ENCODE assay signal across 1 cellular context in the genomic region with DNA sequence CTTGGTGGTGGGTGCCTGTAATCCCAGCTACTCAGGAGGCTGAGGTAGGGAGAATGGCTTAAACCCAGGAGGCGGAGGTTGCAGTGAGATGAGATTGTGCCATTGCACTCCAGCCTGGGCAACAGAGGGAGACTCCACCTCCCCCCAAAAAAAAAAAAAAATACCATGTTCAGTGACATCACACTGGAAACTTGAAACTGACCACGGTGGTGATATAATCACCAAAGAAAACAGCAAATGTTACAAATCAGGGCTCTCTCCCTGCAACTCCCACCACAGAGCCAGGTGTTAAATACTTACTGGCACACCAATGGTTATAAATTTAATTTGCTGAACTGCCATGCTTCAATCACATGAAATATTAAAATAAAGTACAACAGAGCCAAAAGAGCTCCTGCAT.
TF ChIP-seq lines count a peak whose summit lies in the region.

No MANE protein-coding gene starts in this region.

TF ChIP-seq in HEK293, 187 proteins besides CTCF, POLR2A, EP300 and RAD21 (continued from another document and continues in another):
- TF ChIP-seq ZSCAN5A (tag by site-specific recombination; IDR thresholded peaks at IDR 0.05) (no peak), ZNF148 (tag by site-specific recombination; IDR thresholded peaks at IDR 0.05; ENCODE audit: borderline replicate concordance) (no peak), ZNF843 (tag by site-specific recombination; IDR thresholded peaks at IDR 0.05) (peak; percentile 97), SP3 (tag by site-specific recombination; IDR thresholded peaks at IDR 0.05) (peak; percentile 65), ZNF654 (tag by site-specific recombination; IDR thresholded peaks at IDR 0.05; ENCODE audit: low read depth) (no peak), ZNF184 (tag by site-specific recombination; IDR thresholded peaks at IDR 0.05) (peak; percentile 65; the same call in 1 of the 2 replicates), ZBTB10 (tag by site-specific recombination; IDR thresholded peaks at IDR 0.05) (no peak; the same call in 1 of the 2 replicates), ZNF202 (tag by site-specific recombination; IDR thresholded peaks at IDR 0.05; ENCODE audit: borderline replicate concordance) (no peak), ZNF121 (tag by site-specific recombination; IDR thresholded peaks at IDR 0.05) (peak; percentile 73; the same call in 1 of the 2 replicates), GLIS1 (tag by site-specific recombination; IDR thresholded peaks at IDR 0.05) (peak; percentile 73), MEIS1 (CRISPR knock-in tag; IDR thresholded peaks at IDR 0.05; ENCODE audit: borderline replicate concordance) (no peak), ZSCAN30 (tag by site-specific recombination; IDR thresholded peaks at IDR 0.05) (peak; percentile 61; the same call in 1 of the 2 replicates), ZNF561 (tag by site-specific recombination; IDR thresholded peaks at IDR 0.05; ENCODE audit: borderline replicate concordance) (peak; percentile 85), ZNF394 (tag by site-specific recombination; IDR thresholded peaks at IDR 0.05; ENCODE audit: borderline replicate concordance) (peak; percentile 60), ZNF335 (tag by site-specific recombination; conservative IDR thresholded peaks at IDR 0.05) (no peak; the same call in 1 of the 2 replicates), OSR2 (tag by site-specific recombination; IDR thresholded peaks at IDR 0.05) (peak; percentile 89), ZFP37 (tag by site-specific recombination; IDR thresholded peaks at IDR 0.05) (0 out of 2 replicates have a peak, but pooled peaks have one; percentile 56), ZNF529 (tag by site-specific recombination; IDR thresholded peaks at IDR 0.05; ENCODE audit: insufficient replicate concordance) (no peak), ZNF664 (tag by site-specific recombination; IDR thresholded peaks at IDR 0.05) (peak; percentile 24; the same call in 1 of the 2 replicates), ZNF354C (tag by site-specific recombination; IDR thresholded peaks at IDR 0.05; ENCODE audit: borderline replicate concordance, low read depth) (no peak), PRDM1 (tag by site-specific recombination; IDR thresholded peaks at IDR 0.05) (no peak), ZNF701 (tag by site-specific recombination; IDR thresholded peaks at IDR 0.05) (no peak), SP7 (tag by site-specific recombination; IDR thresholded peaks at IDR 0.05) (peak; percentile 95), MZF1 (tag by site-specific recombination; IDR thresholded peaks at IDR 0.05; ENCODE audit: borderline replicate concordance) (no peak), KLF16 (tag by site-specific recombination; IDR thresholded peaks at IDR 0.05) (peak; percentile 82), ZNF544 (tag by site-specific recombination; IDR thresholded peaks at IDR 0.05) (no peak), ZNF341 (tag by site-specific recombination; IDR thresholded peaks at IDR 0.05; ENCODE audit: low read depth) (no peak), KLF9 (tag by site-specific recombination; IDR thresholded peaks at IDR 0.05; ENCODE audit: low read depth) (no peak), ZBTB26 (tag by site-specific recombination; optimal IDR thresholded peaks at IDR 0.05) (no peak)
- TF ChIP-seq, protein P1, sequence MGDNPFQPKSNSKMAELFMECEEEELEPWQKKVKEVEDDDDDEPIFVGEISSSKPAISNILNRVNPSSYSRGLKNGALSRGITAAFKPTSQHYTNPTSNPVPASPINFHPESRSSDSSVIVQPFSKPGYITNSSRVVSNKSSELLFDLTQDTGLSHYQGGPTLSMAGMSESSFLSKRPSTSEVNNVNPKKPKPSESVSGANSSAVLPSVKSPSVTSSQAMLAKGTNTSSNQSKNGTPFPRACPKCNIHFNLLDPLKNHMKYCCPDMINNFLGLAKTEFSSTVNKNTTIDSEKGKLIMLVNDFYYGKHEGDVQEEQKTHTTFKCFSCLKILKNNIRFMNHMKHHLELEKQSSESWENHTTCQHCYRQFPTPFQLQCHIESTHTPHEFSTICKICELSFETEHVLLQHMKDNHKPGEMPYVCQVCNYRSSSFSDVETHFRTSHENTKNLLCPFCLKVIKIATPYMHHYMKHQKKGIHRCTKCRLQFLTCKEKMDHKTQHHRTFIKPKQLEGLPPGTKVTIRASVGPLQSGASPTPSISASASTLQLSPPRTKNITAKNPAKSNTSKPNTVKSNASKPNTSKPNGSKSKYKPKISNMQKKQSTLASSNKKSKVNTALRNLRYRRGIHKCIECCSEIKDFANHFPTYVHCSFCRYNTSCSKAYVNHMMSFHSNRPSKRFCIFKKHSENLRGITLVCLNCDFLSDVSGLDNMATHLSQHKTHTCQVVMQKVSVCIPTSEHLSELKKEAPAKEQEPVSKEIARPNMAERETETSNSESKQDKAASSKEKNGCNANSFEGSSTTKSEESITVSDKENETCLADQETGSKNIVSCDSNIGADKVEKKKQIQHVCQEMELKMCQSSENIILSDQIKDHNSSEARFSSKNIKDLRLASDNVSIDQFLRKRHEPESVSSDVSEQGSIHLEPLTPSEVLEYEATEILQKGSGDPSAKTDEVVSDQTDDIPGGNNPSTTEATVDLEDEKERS (tag by site-specific recombination; IDR thresholded peaks at IDR 0.05): no peak
- TF ChIP-seq, protein P2, sequence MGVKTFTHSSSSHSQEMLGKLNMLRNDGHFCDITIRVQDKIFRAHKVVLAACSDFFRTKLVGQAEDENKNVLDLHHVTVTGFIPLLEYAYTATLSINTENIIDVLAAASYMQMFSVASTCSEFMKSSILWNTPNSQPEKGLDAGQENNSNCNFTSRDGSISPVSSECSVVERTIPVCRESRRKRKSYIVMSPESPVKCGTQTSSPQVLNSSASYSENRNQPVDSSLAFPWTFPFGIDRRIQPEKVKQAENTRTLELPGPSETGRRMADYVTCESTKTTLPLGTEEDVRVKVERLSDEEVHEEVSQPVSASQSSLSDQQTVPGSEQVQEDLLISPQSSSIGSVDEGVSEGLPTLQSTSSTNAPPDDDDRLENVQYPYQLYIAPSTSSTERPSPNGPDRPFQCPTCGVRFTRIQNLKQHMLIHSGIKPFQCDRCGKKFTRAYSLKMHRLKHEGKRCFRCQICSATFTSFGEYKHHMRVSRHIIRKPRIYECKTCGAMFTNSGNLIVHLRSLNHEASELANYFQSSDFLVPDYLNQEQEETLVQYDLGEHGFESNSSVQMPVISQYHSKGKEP (tag by site-specific recombination; IDR thresholded peaks at IDR 0.05): peak; percentile 72
- TF ChIP-seq, protein P3, sequence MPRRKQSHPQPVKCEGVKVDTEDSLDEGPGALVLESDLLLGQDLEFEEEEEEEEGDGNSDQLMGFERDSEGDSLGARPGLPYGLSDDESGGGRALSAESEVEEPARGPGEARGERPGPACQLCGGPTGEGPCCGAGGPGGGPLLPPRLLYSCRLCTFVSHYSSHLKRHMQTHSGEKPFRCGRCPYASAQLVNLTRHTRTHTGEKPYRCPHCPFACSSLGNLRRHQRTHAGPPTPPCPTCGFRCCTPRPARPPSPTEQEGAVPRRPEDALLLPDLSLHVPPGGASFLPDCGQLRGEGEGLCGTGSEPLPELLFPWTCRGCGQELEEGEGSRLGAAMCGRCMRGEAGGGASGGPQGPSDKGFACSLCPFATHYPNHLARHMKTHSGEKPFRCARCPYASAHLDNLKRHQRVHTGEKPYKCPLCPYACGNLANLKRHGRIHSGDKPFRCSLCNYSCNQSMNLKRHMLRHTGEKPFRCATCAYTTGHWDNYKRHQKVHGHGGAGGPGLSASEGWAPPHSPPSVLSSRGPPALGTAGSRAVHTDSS (tag by site-specific recombination; IDR thresholded peaks at IDR 0.05): no peak
- TF ChIP-seq, protein P4, sequence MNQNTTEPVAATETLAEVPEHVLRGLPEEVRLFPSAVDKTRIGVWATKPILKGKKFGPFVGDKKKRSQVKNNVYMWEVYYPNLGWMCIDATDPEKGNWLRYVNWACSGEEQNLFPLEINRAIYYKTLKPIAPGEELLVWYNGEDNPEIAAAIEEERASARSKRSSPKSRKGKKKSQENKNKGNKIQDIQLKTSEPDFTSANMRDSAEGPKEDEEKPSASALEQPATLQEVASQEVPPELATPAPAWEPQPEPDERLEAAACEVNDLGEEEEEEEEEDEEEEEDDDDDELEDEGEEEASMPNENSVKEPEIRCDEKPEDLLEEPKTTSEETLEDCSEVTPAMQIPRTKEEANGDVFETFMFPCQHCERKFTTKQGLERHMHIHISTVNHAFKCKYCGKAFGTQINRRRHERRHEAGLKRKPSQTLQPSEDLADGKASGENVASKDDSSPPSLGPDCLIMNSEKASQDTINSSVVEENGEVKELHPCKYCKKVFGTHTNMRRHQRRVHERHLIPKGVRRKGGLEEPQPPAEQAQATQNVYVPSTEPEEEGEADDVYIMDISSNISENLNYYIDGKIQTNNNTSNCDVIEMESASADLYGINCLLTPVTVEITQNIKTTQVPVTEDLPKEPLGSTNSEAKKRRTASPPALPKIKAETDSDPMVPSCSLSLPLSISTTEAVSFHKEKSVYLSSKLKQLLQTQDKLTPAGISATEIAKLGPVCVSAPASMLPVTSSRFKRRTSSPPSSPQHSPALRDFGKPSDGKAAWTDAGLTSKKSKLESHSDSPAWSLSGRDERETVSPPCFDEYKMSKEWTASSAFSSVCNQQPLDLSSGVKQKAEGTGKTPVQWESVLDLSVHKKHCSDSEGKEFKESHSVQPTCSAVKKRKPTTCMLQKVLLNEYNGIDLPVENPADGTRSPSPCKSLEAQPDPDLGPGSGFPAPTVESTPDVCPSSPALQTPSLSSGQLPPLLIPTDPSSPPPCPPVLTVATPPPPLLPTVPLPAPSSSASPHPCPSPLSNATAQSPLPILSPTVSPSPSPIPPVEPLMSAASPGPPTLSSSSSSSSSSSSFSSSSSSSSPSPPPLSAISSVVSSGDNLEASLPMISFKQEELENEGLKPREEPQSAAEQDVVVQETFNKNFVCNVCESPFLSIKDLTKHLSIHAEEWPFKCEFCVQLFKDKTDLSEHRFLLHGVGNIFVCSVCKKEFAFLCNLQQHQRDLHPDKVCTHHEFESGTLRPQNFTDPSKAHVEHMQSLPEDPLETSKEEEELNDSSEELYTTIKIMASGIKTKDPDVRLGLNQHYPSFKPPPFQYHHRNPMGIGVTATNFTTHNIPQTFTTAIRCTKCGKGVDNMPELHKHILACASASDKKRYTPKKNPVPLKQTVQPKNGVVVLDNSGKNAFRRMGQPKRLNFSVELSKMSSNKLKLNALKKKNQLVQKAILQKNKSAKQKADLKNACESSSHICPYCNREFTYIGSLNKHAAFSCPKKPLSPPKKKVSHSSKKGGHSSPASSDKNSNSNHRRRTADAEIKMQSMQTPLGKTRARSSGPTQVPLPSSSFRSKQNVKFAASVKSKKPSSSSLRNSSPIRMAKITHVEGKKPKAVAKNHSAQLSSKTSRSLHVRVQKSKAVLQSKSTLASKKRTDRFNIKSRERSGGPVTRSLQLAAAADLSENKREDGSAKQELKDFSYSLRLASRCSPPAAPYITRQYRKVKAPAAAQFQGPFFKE (tag by site-specific recombination; IDR thresholded peaks at IDR 0.05; ENCODE audit: borderline replicate concordance): no peak
